ENCODE assay signal across 10 cellular contexts in the genomic region with DNA sequence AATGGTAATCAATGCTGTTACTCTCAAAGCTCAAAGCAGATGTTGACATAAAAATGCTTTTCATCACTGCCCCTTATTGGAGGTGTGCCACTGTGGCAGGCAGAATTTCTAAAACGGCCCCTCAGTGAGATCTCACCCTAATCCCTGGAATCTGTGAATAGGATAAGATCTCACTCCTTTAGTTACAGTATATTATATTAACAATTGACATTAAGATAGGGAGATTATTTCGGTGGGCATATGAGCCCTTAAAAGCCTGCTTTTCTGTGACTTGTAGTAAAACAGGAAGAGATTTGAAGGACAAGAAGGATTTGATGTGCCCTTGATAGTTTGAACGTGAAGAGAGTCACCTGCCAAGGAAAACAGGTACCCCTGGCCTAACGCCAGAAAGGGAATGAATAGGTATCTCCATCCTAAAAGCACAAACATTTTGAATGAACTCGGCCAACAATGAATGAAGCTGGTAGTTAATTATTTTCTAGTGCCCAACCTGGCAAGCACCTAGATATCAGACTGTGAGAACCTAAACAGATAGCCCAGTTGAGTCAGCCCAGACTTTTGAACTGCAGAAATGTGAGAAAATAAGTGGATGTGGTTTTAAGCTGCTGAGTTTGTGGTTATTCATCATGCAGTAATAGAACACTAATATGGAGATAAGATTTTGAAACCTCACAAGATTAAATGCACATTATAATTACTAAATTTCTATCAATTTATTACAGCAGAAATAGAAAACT.
A peak's percentile ranks its signal among the peaks of the same experiment; 100 is the strongest.
DNase-seq lines count a peak whose midpoint lies in the region; ATAC-seq and TF ChIP-seq lines count a peak whose summit lies in the region.
"Had no signal": no experiment of that assay in that cellular context is flagged by ENCODE, and none has a peak within 500 bp of the region (broad histone marks: within the 10 kb centered on the region; RNA-seq: fewer than 3 reads in every experiment).

No MANE protein-coding gene starts in this region.

- H3K27me3 ChIP-seq in PC-9 (ENCODE audit: insufficient read depth, low read depth) = no peaks in the 10 kb centered on the region

- H4K20me1 ChIP-seq in PC-9 (ENCODE audit: insufficient read depth) = no peaks in the 10 kb centered on the region

- no peaks in the 10 kb centered on the region for H3K27me3 Mint-ChIP-seq in activated CD4-positive, alpha-beta T cell treated with anti-CD3 and anti-CD28 coated beads, Interleukin-2, amount 10 ng/mL, durations not matched to agents 7 days and 5 days
- H3K27me3 Mint-ChIP-seq: activated CD4-positive, alpha-beta memory T cell treated with anti-CD3 and anti-CD28 coated beads, Interleukin-2, amount 10 ng/mL, durations not matched to agents 7 days and 5 days; CD4-positive, CD25-positive, alpha-beta regulatory T cell had no signal

- H3K27ac ChIP-seq in PC-9 = no peak overlapping the region

- H3F3A ChIP-seq in PC-9 (ENCODE audit: insufficient read depth, low read depth) = no peaks in the 10 kb centered on the region

- no peaks in the 10 kb centered on the region for H3K4me1 Mint-ChIP-seq in activated CD4-positive, alpha-beta T cell treated with anti-CD3 and anti-CD28 coated beads, Interleukin-2, amount 10 ng/mL, durations not matched to agents 7 days and 5 days
- H3K4me1 Mint-ChIP-seq: activated CD4-positive, alpha-beta memory T cell treated with anti-CD3 and anti-CD28 coated beads, Interleukin-2, amount 10 ng/mL, durations not matched to agents 7 days and 5 days; CD4-positive, CD25-positive, alpha-beta regulatory T cell had no signal

- in situ Hi-C loops in GM13976 (cut with MboI; ENCODE audit: low sequenced_read_pairs, unreplicated experiment) = no loop called here

- no peaks in the 10 kb centered on the region for H3K36me3 Mint-ChIP-seq in activated CD4-positive, alpha-beta T cell treated with anti-CD3 and anti-CD28 coated beads, Interleukin-2, amount 10 ng/mL, durations not matched to agents 7 days and 5 days (ENCODE audit: low read depth)
- H3K36me3 Mint-ChIP-seq: CD4-positive, CD25-positive, alpha-beta regulatory T cell had no signal

- peak; percentile 77 for ATAC-seq in HG02759 (IDR thresholded peaks at IDR 0.05; ENCODE audit: unreplicated experiment)

- no TSS peak for BruUV-seq in PC-9 (replicated peaks; lab: Mats Ljungman, UMichigan)

- no peaks in the 10 kb centered on the region for H3K9me3 Mint-ChIP-seq in activated CD4-positive, alpha-beta T cell treated with anti-CD3 and anti-CD28 coated beads, Interleukin-2, amount 10 ng/mL, durations not matched to agents 7 days and 5 days
- H3K9me3 Mint-ChIP-seq: activated CD4-positive, alpha-beta memory T cell treated with anti-CD3 and anti-CD28 coated beads, Interleukin-2, amount 10 ng/mL, durations not matched to agents 7 days and 5 days had no signal

- no peak overlapping the region for H3K4me3 Mint-ChIP-seq in activated CD4-positive, alpha-beta T cell treated with anti-CD3 and anti-CD28 coated beads, Interleukin-2, amount 10 ng/mL, durations not matched to agents 7 days and 5 days
- H3K4me3 Mint-ChIP-seq: activated CD4-positive, alpha-beta memory T cell treated with anti-CD3 and anti-CD28 coated beads, Interleukin-2, amount 10 ng/mL, durations not matched to agents 7 days and 5 days; CD4-positive, CD25-positive, alpha-beta regulatory T cell had no signal

- H3K4me2 ChIP-seq in PC-9 = no peak overlapping the region

- H3K36me3 ChIP-seq in PC-9 (ENCODE audit: low read depth) = no peaks in the 10 kb centered on the region

- DNase-seq in Daoy (ENCODE audit: low read depth) (peak; percentile 58), NCI-H2107 treated with DMSO at 0.1 percent for 48 hours (lab: John Stamatoyannopoulos, UW; ENCODE audit: unreplicated experiment) (peak; percentile 88), fibroblast of peridontal ligament (ENCODE audit: extremely low read depth) (peak; percentile 13), GM13976 (ENCODE audit: low spot score) (no peak), activated gamma-delta T cell (lab: John Stamatoyannopoulos, UW) (no peak), PC-9 (no peak)
- no peak for DNase-seq in activated CD4-positive, alpha-beta T cell treated with anti-CD3 and anti-CD28 coated beads, Interleukin-2, amount 10 ng/mL, durations not matched to agents 7 days and 5 days
- DNase-seq: activated CD4-positive, alpha-beta memory T cell treated with anti-CD3 and anti-CD28 coated beads, Interleukin-2, amount 10 ng/mL, durations not matched to agents 7 days and 5 days; CD4-positive, CD25-positive, alpha-beta regulatory T cell had no signal

- POLR2A ChIA-PET in activated CD4-positive, alpha-beta T cell treated with anti-CD3 and anti-CD28 coated beads, Interleukin-2, amount 10 ng/mL, durations not matched to agents 7 days and 5 days (lab: Charles Lee) = no interaction called here
- POLR2A ChIA-PET in PC-9 (lab: Charles Lee; ENCODE audit: unreplicated experiment) = no interaction called here

- intact Hi-C loops in PC-9 (cut with micrococcal nuclease; ENCODE audit: unreplicated experiment) = no loop called here

- TF ChIP-seq CTCF in GM13976 (IDR thresholded peaks at IDR 0.05; ENCODE audit: borderline replicate concordance, control extremely low read depth, extremely low read depth, insufficient read depth, missing control alignments) (no peak), PC-9 (conservative IDR thresholded peaks at IDR 0.05) (no peak)

- H3K79me2 ChIP-seq in PC-9 (ENCODE audit: low read depth) = no peaks in the 10 kb centered on the region

- no peak overlapping the region for H2AFZ ChIP-seq in PC-9

- H3K27ac Mint-ChIP-seq in activated CD4-positive, alpha-beta T cell treated with anti-CD3 and anti-CD28 coated beads, Interleukin-2, amount 10 ng/mL, durations not matched to agents 7 days and 5 days = no peak overlapping the region
- H3K27ac Mint-ChIP-seq: activated CD4-positive, alpha-beta memory T cell treated with anti-CD3 and anti-CD28 coated beads, Interleukin-2, amount 10 ng/mL, durations not matched to agents 7 days and 5 days; CD4-positive, CD25-positive, alpha-beta regulatory T cell had no signal

- H3K9me3 ChIP-seq in PC-9 (ENCODE audit: insufficient read depth, low read depth) = no peaks in the 10 kb centered on the region

- H3K4me1 ChIP-seq in PC-9 (replicated peaks; ENCODE audit: insufficient read depth) = no peaks in the 10 kb centered on the region

- CTCF ChIA-PET in activated CD4-positive, alpha-beta T cell treated with anti-CD3 and anti-CD28 coated beads, Interleukin-2, amount 10 ng/mL, durations not matched to agents 7 days and 5 days (lab: Charles Lee) = no interaction called here
- CTCF ChIA-PET in PC-9 (lab: Charles Lee) = no interaction called here

- no peaks in the 10 kb centered on the region for H3K9me2 ChIP-seq in PC-9 (ENCODE audit: insufficient read depth)

- H3K4me3 ChIP-seq in PC-9 = no peak overlapping the region

Comparison
In these comparisons a context has a peak if more than half of its experiments do, and no peak if none do; other contexts are left out.
1. DNase-seq: peak in Daoy (single experiment), NCI-H2107 treated with DMSO at 0.1 percent for 48 hours (single experiment) and fibroblast of peridontal ligament (single experiment); none in activated CD4-positive, alpha-beta T cell treated with anti-CD3 and anti-CD28 coated beads, Interleukin-2, amount 10 ng/mL, durations not matched to agents 7 days and 5 days (single experiment), GM13976 (single experiment), activated gamma-delta T cell (single experiment) and PC-9 (0 of 2).